8 cellular contexts compared by ENCODE assay signal in genomic region chr3:138944842-138945645, GRCh38. TPM values are rescaled to one million over a fixed set of nuclear protein-coding genes. Genes with fewer than 3 reads are reported as not detected.
DNase-seq lines count a peak whose midpoint lies in the region; ATAC-seq lines count a peak whose summit lies in the region.

No MANE protein-coding gene starts in this region.

- no peak overlapping the region for H3K9ac ChIP-seq in subcutaneous abdominal adipose tissue (ENCODE audit: low read length in 5 of 5)

- peak overlapping the region; percentile 39 for H3K27ac Mint-ChIP-seq in activated T-helper 2 cell treated with anti-CD3 and anti-CD28 coated beads, Interferon-gamma antibody, Interleukin-2, Interleukin-4, amounts not matched to agents 10 μg/mL and 5 μg/mL and 100 μg/mL, durations not matched to agents 14 hours and 24 hours and 36 hours
- peak overlapping the region in 1 of 6 donors; percentile 55 for H3K27ac Mint-ChIP-seq in immature natural killer cell

- peaks cover 3% of the 10 kb centered on the region for H3K36me3 Mint-ChIP-seq in activated T-helper 2 cell treated with anti-CD3 and anti-CD28 coated beads, Interferon-gamma antibody, Interleukin-2, Interleukin-4, amounts not matched to agents 10 μg/mL and 5 μg/mL and 100 μg/mL, durations not matched to agents 14 hours and 24 hours and 36 hours (ENCODE audit: low read depth)
- peaks cover 0 to 3% (median 0%) of the 10 kb centered on the region in 3 donors for H3K36me3 Mint-ChIP-seq in immature natural killer cell

- peaks cover 76% of the 10 kb centered on the region for H3K27me3 Mint-ChIP-seq in activated T-helper 2 cell treated with anti-CD3 and anti-CD28 coated beads, Interferon-gamma antibody, Interleukin-2, Interleukin-4, amounts not matched to agents 10 μg/mL and 5 μg/mL and 100 μg/mL, durations not matched to agents 14 hours and 24 hours and 36 hours (ENCODE audit: low read depth)
- H3K27me3 Mint-ChIP-seq in immature natural killer cell (ENCODE audit: low read depth in 3 of 3), result peaks cover 44 to 62% (median 45%) of the 10 kb centered on the region in 3 donors

- H3K4me3 ChIP-seq in subcutaneous abdominal adipose tissue (ENCODE audit: low read depth in 1 of 5, low read length in 5 of 5), result peak overlapping the region in 4 of 5 donors; percentile 22 to 64 (median 33)

- no peaks in the 10 kb centered on the region for H3K9me3 ChIP-seq in subcutaneous abdominal adipose tissue (ENCODE audit: control insufficient read depth in 5 of 5, low read length in 5 of 5)

- peaks cover 0 to 41% (median 36%) of the 10 kb centered on the region in 5 donors for H3K4me1 ChIP-seq in subcutaneous abdominal adipose tissue (ENCODE audit: control insufficient read depth in 5 of 5, insufficient read depth in 5 of 5, low read length in 5 of 5)

- intact Hi-C loops in activated T-helper 2 cell treated with anti-CD3 and anti-CD28 coated beads, Interferon-gamma antibody, Interleukin-2, Interleukin-4, amounts not matched to agents 10 μg/mL and 5 μg/mL and 100 μg/mL, durations not matched to agents 14 hours and 24 hours and 36 hours (cut with micrococcal nuclease), result loop anchor here (5.0 kb wide), 1 partner anchor 513 kb away; the partner anchor contains the start of gene ESYT3

- peaks cover 86 to 98% (median 89%) of the 10 kb centered on the region in 5 donors for H3K27me3 ChIP-seq in subcutaneous abdominal adipose tissue (ENCODE audit: control insufficient read depth in 5 of 5, insufficient read depth in 4 of 5, low read length in 5 of 5)

- ATAC-seq in HG03439 (IDR thresholded peaks at IDR 0.05; ENCODE audit: unreplicated experiment), result no peak

- H3K27ac ChIP-seq in subcutaneous abdominal adipose tissue (ENCODE audit: low read depth, low read length), result no peak overlapping the region

- peak; percentile 72 for DNase-seq in activated CD8-positive, alpha-beta memory T cell treated with anti-CD3 and anti-CD28 coated beads for 24 hours
- DNase-seq in activated CD8-positive, alpha-beta memory T cell treated with anti-CD3 and anti-CD28 coated beads, Interleukin-2, amount 50 U/mL, for 4 hours, result no peak
- DNase-seq in activated T-helper 2 cell treated with anti-CD3 and anti-CD28 coated beads, Interferon-gamma antibody, Interleukin-2, Interleukin-4, amounts not matched to agents 10 μg/mL and 5 μg/mL and 100 μg/mL, durations not matched to agents 14 hours and 24 hours and 36 hours (ENCODE audit: low spot score), result no peak
- DNase-seq in immature natural killer cell (peak in 2 of 3 donors; percentile 30 to 32), A172 (ENCODE audit: low spot score) (no peak), NCI-H2107 treated with DMSO at 0.1 percent for 48 hours (lab: John Stamatoyannopoulos, UW; ENCODE audit: unreplicated experiment) (no peak)

- H3K36me3 ChIP-seq in subcutaneous abdominal adipose tissue (ENCODE audit: control insufficient read depth in 5 of 5, insufficient read depth in 5 of 5, low read length in 5 of 5), result no peaks in the 10 kb centered on the region

- no peaks in the 10 kb centered on the region for H3K9me3 Mint-ChIP-seq in activated T-helper 2 cell treated with anti-CD3 and anti-CD28 coated beads, Interferon-gamma antibody, Interleukin-2, Interleukin-4, amounts not matched to agents 10 μg/mL and 5 μg/mL and 100 μg/mL, durations not matched to agents 14 hours and 24 hours and 36 hours
- H3K9me3 Mint-ChIP-seq in immature natural killer cell, result peaks cover 0 to 2% (median 0%) of the 10 kb centered on the region in 6 donors

- peak overlapping the region; percentile 72 for H3K4me3 Mint-ChIP-seq in activated T-helper 2 cell treated with anti-CD3 and anti-CD28 coated beads, Interferon-gamma antibody, Interleukin-2, Interleukin-4, amounts not matched to agents 10 μg/mL and 5 μg/mL and 100 μg/mL, durations not matched to agents 14 hours and 24 hours and 36 hours (ENCODE audit: low read depth)
- H3K4me3 Mint-ChIP-seq in immature natural killer cell, result peak overlapping the region; percentile 85 to 92 (median 88)

- peaks cover 13% of the 10 kb centered on the region for H3K4me1 Mint-ChIP-seq in activated T-helper 2 cell treated with anti-CD3 and anti-CD28 coated beads, Interferon-gamma antibody, Interleukin-2, Interleukin-4, amounts not matched to agents 10 μg/mL and 5 μg/mL and 100 μg/mL, durations not matched to agents 14 hours and 24 hours and 36 hours (ENCODE audit: low read depth)
- peaks cover 31 to 43% of the 10 kb centered on the region in 2 donors for H3K4me1 Mint-ChIP-seq in immature natural killer cell

RNA-seq across cellular contexts. Expression of gene FOXL2, which starts 1.9 kb away (rescaled TPM):
- total RNA-seq in activated T-helper 2 cell treated with anti-CD3 and anti-CD28 coated beads, Interferon-gamma antibody, Interleukin-2, Interleukin-4, amounts not matched to agents 10 μg/mL and 5 μg/mL and 100 μg/mL, durations not matched to agents 14 hours and 24 hours and 36 hours, result not detected in 2 replicates
- polyA plus RNA-seq in immature natural killer cell, result not detected
- 1.2 and 1.9 TPM in 2 replicates for total RNA-seq in A172 (2014; rRNA removed; shearing (Covaris generic))

RNA-seq across cellular contexts. Expression of gene FOXL2NB, which starts 2.0 kb away (rescaled TPM):
- not detected in 2 replicates for total RNA-seq in activated T-helper 2 cell treated with anti-CD3 and anti-CD28 coated beads, Interferon-gamma antibody, Interleukin-2, Interleukin-4, amounts not matched to agents 10 μg/mL and 5 μg/mL and 100 μg/mL, durations not matched to agents 14 hours and 24 hours and 36 hours
- not detected for polyA plus RNA-seq in immature natural killer cell
- total RNA-seq in A172 (2014; rRNA removed; shearing (Covaris generic)), result 2.3 and 2.6 TPM in 2 replicates

Comparison
In these comparisons a context has a peak if more than half of its experiments do, and no peak if none do; other contexts are left out.
1. DNase-seq: peak in activated CD8-positive, alpha-beta memory T cell treated with anti-CD3 and anti-CD28 coated beads for 24 hours (single experiment) and immature natural killer cell (2 of 3); none in activated CD8-positive, alpha-beta memory T cell treated with anti-CD3 and anti-CD28 coated beads, Interleukin-2, amount 50 U/mL, for 4 hours (single experiment), activated T-helper 2 cell treated with anti-CD3 and anti-CD28 coated beads, Interferon-gamma antibody, Interleukin-2, Interleukin-4, amounts not matched to agents 10 μg/mL and 5 μg/mL and 100 μg/mL, durations not matched to agents 14 hours and 24 hours and 36 hours (single experiment), A172 (single experiment) and NCI-H2107 treated with DMSO at 0.1 percent for 48 hours (single experiment).